ENCODE assay signal across 17 cellular contexts in the genomic region with DNA sequence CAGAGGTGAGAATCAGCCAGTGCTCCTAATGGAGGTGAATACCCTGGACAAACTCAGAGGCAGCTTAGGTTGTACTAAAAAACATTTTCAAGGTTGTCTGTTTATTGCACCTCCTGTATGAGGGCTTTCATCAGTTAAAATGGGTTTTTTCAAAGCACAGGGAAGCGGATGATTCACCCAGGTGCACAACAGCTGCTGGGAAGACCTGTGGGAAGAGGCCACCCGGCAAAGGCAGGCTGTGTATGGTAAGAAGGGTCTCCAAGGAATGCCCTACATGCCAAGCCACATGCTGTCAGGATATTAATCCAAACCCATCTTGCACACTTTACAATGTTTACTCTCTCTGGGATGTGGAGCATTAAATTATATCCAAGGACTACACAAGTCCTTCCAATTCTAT. TPM values are rescaled to one million over a fixed set of nuclear protein-coding genes. Genes with fewer than 3 reads are reported as not detected.
A peak's percentile ranks its signal among the peaks of the same experiment; 100 is the strongest.
DNase-seq lines count a peak whose midpoint lies in the region; ATAC-seq and TF ChIP-seq lines count a peak whose summit lies in the region.
"Had no signal": no experiment of that assay in that cellular context is flagged by ENCODE, and none has a peak within 500 bp of the region (broad histone marks: within the 10 kb centered on the region; RNA-seq: fewer than 3 reads in every experiment).

No MANE protein-coding gene starts in this region.

- H3K4me3 Mint-ChIP-seq in glutamatergic neuron (ENCODE audit: unreplicated experiment): peak overlapping the region; percentile 54
- H3K4me3 Mint-ChIP-seq in stimulated activated memory B cell treated with anti-CD40 and anti-IgM and Interleukin-4, amounts not matched to agents 10 μg/mL and 1 μg/mL and 100 μg/mL, for 72 hours: no peak overlapping the region
- H3K4me3 Mint-ChIP-seq: GM23338 had no signal

- DNase-seq in NCI-H345 (lab: John Stamatoyannopoulos, UW) (peak; percentile 23), NCI-H345 treated with DMSO at 0.1 percent for 48 hours (lab: John Stamatoyannopoulos, UW; ENCODE audit: unreplicated experiment) (no peak), NCI-H69 (lab: John Stamatoyannopoulos, UW) (peak; percentile 90), glutamatergic neuron (no peak), Right ventricle myocardium inferior (ENCODE audit: missing footprints) (no peak), posterior cingulate gyrus (no peak)
- DNase-seq: Caco-2, NCI-H1092, NCI-H1694 treated with DMSO at 0.1 percent for 48 hours, NCI-H2227 treated with DMSO at 0.1 percent for 48 hours, NCI-H526 treated with DMSO at 0.1 percent for 48 hours, Peyer's patch, SHP77 had no signal

- TF ChIP-seq CTCF in glutamatergic neuron (IDR thresholded peaks at IDR 0.05; ENCODE audit: partially characterized antibody, unreplicated experiment): no peak

- no peak for ATAC-seq in stimulated activated memory B cell treated with anti-CD40 and anti-IgM and Interleukin-4, amounts not matched to agents 10 μg/mL and 1 μg/mL and 100 μg/mL, for 72 hours
- ATAC-seq in Right ventricle myocardium inferior: no peak
- no peak for ATAC-seq in GM19395 (IDR thresholded peaks at IDR 0.05; ENCODE audit: unreplicated experiment)
- ATAC-seq: GM23338, K562 had no signal

- peaks cover 4% of the 10 kb centered on the region for H3K9me3 Mint-ChIP-seq in glutamatergic neuron (ENCODE audit: unreplicated experiment)
- no peaks in the 10 kb centered on the region for H3K9me3 Mint-ChIP-seq in stimulated activated memory B cell treated with anti-CD40 and anti-IgM and Interleukin-4, amounts not matched to agents 10 μg/mL and 1 μg/mL and 100 μg/mL, for 72 hours
- H3K9me3 Mint-ChIP-seq: GM23338 had no signal

- peaks cover 4% of the 10 kb centered on the region for H3K27me3 Mint-ChIP-seq in glutamatergic neuron (ENCODE audit: unreplicated experiment)
- no peaks in the 10 kb centered on the region for H3K27me3 Mint-ChIP-seq in stimulated activated memory B cell treated with anti-CD40 and anti-IgM and Interleukin-4, amounts not matched to agents 10 μg/mL and 1 μg/mL and 100 μg/mL, for 72 hours

- peaks cover 54% of the 10 kb centered on the region for H3K4me1 Mint-ChIP-seq in glutamatergic neuron (ENCODE audit: low read depth, unreplicated experiment)
- peaks cover 61% of the 10 kb centered on the region for H3K4me1 Mint-ChIP-seq in stimulated activated memory B cell treated with anti-CD40 and anti-IgM and Interleukin-4, amounts not matched to agents 10 μg/mL and 1 μg/mL and 100 μg/mL, for 72 hours

- H3K36me3 Mint-ChIP-seq in glutamatergic neuron (ENCODE audit: unreplicated experiment): peaks cover 4% of the 10 kb centered on the region
- peaks cover 23% of the 10 kb centered on the region for H3K36me3 Mint-ChIP-seq in stimulated activated memory B cell treated with anti-CD40 and anti-IgM and Interleukin-4, amounts not matched to agents 10 μg/mL and 1 μg/mL and 100 μg/mL, for 72 hours

- no peak overlapping the region for H3K27ac Mint-ChIP-seq in glutamatergic neuron (ENCODE audit: unreplicated experiment)
- H3K27ac Mint-ChIP-seq in stimulated activated memory B cell treated with anti-CD40 and anti-IgM and Interleukin-4, amounts not matched to agents 10 μg/mL and 1 μg/mL and 100 μg/mL, for 72 hours: peak overlapping the region; percentile 34
- H3K27ac Mint-ChIP-seq: GM23338 had no signal

- intact Hi-C loops in Right ventricle myocardium inferior (cut with DNase I): no loop called here
- intact Hi-C loops in posterior cingulate gyrus (cut with DNase I): no loop called here

RNA-seq across cellular contexts. Expression of a gene that starts 14.7 kb away (rescaled TPM):
- total RNA-seq in glutamatergic neuron (ENCODE audit: unreplicated experiment) (15.9 TPM), Right ventricle myocardium inferior (46.2 TPM)

Comparison
In these comparisons a context has a peak if more than half of its experiments do, and no peak if none do; other contexts are left out.
1. DNase-seq: peak in NCI-H345 (single experiment) and NCI-H69 (single experiment); none in NCI-H345 treated with DMSO at 0.1 percent for 48 hours (single experiment), glutamatergic neuron (single experiment), Right ventricle myocardium inferior (single experiment) and posterior cingulate gyrus (0 of 10).